In the genomic region with DNA sequence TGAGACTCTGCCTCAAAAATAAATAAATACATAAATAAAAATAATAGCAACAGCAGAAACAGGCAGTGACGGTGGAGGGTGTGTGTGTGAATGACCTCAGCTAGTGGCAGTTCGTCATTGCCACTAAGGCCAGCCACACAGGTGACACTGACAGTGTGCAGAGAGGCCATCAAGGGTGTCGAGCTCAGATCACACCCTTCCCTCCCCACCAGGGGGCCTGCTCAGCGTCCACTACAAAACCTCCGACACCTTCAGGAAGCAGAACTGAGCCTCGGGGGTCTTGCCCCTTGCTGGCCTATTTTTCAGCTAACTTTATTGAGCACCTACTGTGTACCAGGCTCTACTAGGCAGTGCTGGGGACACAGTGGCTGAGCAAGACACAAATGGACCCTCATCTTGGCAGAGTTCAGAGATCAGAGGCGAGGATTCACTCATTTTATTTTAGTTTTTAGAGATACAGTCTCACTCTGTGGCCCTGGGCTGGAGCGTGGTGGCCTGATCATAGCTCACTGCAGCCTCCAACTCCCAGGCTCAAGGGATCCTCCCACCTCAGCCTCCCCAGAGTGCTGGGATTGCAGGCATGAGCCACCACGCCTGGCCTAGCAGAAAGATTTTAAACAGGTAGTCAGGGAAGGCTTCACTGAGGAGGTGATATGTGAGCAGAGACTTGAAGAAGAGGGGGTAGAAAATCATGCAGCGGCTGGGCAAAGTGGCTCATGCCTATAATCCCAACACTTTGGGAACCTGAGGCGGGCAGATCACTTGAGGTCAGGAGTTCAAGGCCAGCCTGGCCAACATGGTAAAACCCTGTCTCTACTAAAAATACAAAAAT, we compare ENCODE assay signal across 1 cellular context.
TF ChIP-seq lines count a peak whose summit lies in the region.

No MANE protein-coding gene starts in this region.

TF ChIP-seq in HepG2, 621 proteins besides CTCF, POLR2A, EP300 and RAD21 (continued from another document and continues in another):
- no peak for TF ChIP-seq ZNF512B (CRISPR knock-in tag; IDR thresholded peaks at IDR 0.05; ENCODE audit: borderline replicate concordance)
- TF ChIP-seq ZNF546 (CRISPR knock-in tag; conservative IDR thresholded peaks at IDR 0.05), result no peak
- TF ChIP-seq TBX3 (IDR thresholded peaks at IDR 0.05; ENCODE audit: borderline replicate concordance), result peak; percentile 38; the same call in 1 of the 2 replicates
- no peak for TF ChIP-seq CBX5 (CRISPR knock-in tag; IDR thresholded peaks at IDR 0.05; ENCODE audit: borderline replicate concordance)
- no peak for TF ChIP-seq ZNF253 (CRISPR knock-in tag; IDR thresholded peaks at IDR 0.05; ENCODE audit: borderline replicate concordance)
- no peak for TF ChIP-seq NFKBIZ (CRISPR knock-in tag; IDR thresholded peaks at IDR 0.05)
- TF ChIP-seq ZBTB1 (CRISPR knock-in tag; IDR thresholded peaks at IDR 0.05; ENCODE audit: borderline replicate concordance), result no peak
- no peak for TF ChIP-seq GATA4 (IDR thresholded peaks at IDR 0.05; ENCODE audit: borderline replicate concordance, low read depth)
- no peak for TF ChIP-seq TCF7 (IDR thresholded peaks at IDR 0.05; ENCODE audit: low read depth)
- TF ChIP-seq ZHX2 (IDR thresholded peaks at IDR 0.05; ENCODE audit: low read depth), result 0 out of 2 replicates have a peak, but pooled peaks have one; percentile 54
- no peak for TF ChIP-seq ZHX2 (CRISPR knock-in tag; IDR thresholded peaks at IDR 0.05; ENCODE audit: borderline replicate concordance)
- TF ChIP-seq ZKSCAN5 (CRISPR knock-in tag; IDR thresholded peaks at IDR 0.05), result no peak
- TF ChIP-seq FOXP4 (CRISPR knock-in tag; IDR thresholded peaks at IDR 0.05), result no peak
- TF ChIP-seq MAZ (IDR thresholded peaks at IDR 0.05; ENCODE audit: borderline replicate concordance, low read depth, low read length), result no peak
- 0 out of 2 replicates have a peak, but pooled peaks have one; percentile 37 for TF ChIP-seq MAZ (CRISPR knock-in tag; IDR thresholded peaks at IDR 0.05; ENCODE audit: low read depth)
- TF ChIP-seq DMAP1 (CRISPR knock-in tag; IDR thresholded peaks at IDR 0.05), result no peak
- TF ChIP-seq NR2F1 (CRISPR knock-in tag; IDR thresholded peaks at IDR 0.05), result 0 out of 4 replicates have a peak, but pooled peaks of 1 of the 2 experiments have one; percentile 8
- TF ChIP-seq ZNF281 (CRISPR knock-in tag; IDR thresholded peaks at IDR 0.05; ENCODE audit: borderline replicate concordance), result no peak
- no peak for TF ChIP-seq ETV6 (CRISPR knock-in tag; conservative IDR thresholded peaks at IDR 0.05)
- no peak for TF ChIP-seq ZNF800 (CRISPR knock-in tag; IDR thresholded peaks at IDR 0.05)
- no peak for TF ChIP-seq PTBP1 (IDR thresholded peaks at IDR 0.05; ENCODE audit: low read depth, low read length, poor library complexity, severe bottlenecking)
- no peak for TF ChIP-seq ARHGAP35 (CRISPR knock-in tag; IDR thresholded peaks at IDR 0.05; ENCODE audit: borderline replicate concordance)
- no peak for TF ChIP-seq KLF13 (CRISPR knock-in tag; IDR thresholded peaks at IDR 0.05)
- peak; percentile 46; the same call in 1 of the 2 replicates for TF ChIP-seq HNF1B (CRISPR knock-in tag; IDR thresholded peaks at IDR 0.05)
- TF ChIP-seq SATB2 (CRISPR knock-in tag; IDR thresholded peaks at IDR 0.05), result no peak
- TF ChIP-seq CENPT (CRISPR knock-in tag; IDR thresholded peaks at IDR 0.05; ENCODE audit: low read depth), result no peak
- no peak; the same call in 1 of the 2 replicates for TF ChIP-seq ZNF292 (CRISPR knock-in tag; IDR thresholded peaks at IDR 0.05; ENCODE audit: borderline replicate concordance, low read depth)
- no peak for TF ChIP-seq FIP1L1 (IDR thresholded peaks at IDR 0.05; ENCODE audit: borderline replicate concordance, insufficient read depth, low read depth, low read length)
- no peak for TF ChIP-seq ZNF446 (CRISPR knock-in tag; IDR thresholded peaks at IDR 0.05)
- TF ChIP-seq ZNF333 (CRISPR knock-in tag; IDR thresholded peaks at IDR 0.05; ENCODE audit: borderline replicate concordance), result no peak
- TF ChIP-seq ZNF234 (CRISPR knock-in tag; conservative IDR thresholded peaks at IDR 0.05), result no peak
- TF ChIP-seq GPN1 (CRISPR knock-in tag; IDR thresholded peaks at IDR 0.05; ENCODE audit: borderline replicate concordance), result no peak
- TF ChIP-seq ERF (CRISPR knock-in tag; IDR thresholded peaks at IDR 0.05), result no peak
- TF ChIP-seq ZNF232 (CRISPR knock-in tag; IDR thresholded peaks at IDR 0.05; ENCODE audit: borderline replicate concordance), result no peak
- no peak for TF ChIP-seq ZBTB3 (CRISPR knock-in tag; IDR thresholded peaks at IDR 0.05; ENCODE audit: borderline replicate concordance, low read depth)
- TF ChIP-seq SNAPC5 (CRISPR knock-in tag; IDR thresholded peaks at IDR 0.05; ENCODE audit: borderline replicate concordance), result no peak
- TF ChIP-seq, protein P1, sequence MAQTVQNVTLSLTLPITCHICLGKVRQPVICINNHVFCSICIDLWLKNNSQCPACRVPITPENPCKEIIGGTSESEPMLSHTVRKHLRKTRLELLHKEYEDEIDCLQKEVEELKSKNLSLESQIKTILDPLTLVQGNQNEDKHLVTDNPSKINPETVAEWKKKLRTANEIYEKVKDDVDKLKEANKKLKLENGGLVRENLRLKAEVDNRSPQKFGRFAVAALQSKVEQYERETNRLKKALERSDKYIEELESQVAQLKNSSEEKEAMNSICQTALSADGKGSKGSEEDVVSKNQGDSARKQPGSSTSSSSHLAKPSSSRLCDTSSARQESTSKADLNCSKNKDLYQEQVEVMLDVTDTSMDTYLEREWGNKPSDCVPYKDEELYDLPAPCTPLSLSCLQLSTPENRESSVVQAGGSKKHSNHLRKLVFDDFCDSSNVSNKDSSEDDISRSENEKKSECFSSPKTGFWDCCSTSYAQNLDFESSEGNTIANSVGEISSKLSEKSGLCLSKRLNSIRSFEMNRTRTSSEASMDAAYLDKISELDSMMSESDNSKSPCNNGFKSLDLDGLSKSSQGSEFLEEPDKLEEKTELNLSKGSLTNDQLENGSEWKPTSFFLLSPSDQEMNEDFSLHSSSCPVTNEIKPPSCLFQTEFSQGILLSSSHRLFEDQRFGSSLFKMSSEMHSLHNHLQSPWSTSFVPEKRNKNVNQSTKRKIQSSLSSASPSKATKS (CRISPR knock-in tag; IDR thresholded peaks at IDR 0.05), result no peak
